In genomic region chr16:89048871-89049422, GRCh38 we compare ENCODE assay signal across 2 cellular contexts.
TF ChIP-seq lines count a peak whose summit lies in the region.

No MANE protein-coding gene starts in this region.

TF ChIP-seq in GM23338, 12 proteins besides CTCF, POLR2A, EP300 and RAD21:
- TF ChIP-seq, protein P1, sequence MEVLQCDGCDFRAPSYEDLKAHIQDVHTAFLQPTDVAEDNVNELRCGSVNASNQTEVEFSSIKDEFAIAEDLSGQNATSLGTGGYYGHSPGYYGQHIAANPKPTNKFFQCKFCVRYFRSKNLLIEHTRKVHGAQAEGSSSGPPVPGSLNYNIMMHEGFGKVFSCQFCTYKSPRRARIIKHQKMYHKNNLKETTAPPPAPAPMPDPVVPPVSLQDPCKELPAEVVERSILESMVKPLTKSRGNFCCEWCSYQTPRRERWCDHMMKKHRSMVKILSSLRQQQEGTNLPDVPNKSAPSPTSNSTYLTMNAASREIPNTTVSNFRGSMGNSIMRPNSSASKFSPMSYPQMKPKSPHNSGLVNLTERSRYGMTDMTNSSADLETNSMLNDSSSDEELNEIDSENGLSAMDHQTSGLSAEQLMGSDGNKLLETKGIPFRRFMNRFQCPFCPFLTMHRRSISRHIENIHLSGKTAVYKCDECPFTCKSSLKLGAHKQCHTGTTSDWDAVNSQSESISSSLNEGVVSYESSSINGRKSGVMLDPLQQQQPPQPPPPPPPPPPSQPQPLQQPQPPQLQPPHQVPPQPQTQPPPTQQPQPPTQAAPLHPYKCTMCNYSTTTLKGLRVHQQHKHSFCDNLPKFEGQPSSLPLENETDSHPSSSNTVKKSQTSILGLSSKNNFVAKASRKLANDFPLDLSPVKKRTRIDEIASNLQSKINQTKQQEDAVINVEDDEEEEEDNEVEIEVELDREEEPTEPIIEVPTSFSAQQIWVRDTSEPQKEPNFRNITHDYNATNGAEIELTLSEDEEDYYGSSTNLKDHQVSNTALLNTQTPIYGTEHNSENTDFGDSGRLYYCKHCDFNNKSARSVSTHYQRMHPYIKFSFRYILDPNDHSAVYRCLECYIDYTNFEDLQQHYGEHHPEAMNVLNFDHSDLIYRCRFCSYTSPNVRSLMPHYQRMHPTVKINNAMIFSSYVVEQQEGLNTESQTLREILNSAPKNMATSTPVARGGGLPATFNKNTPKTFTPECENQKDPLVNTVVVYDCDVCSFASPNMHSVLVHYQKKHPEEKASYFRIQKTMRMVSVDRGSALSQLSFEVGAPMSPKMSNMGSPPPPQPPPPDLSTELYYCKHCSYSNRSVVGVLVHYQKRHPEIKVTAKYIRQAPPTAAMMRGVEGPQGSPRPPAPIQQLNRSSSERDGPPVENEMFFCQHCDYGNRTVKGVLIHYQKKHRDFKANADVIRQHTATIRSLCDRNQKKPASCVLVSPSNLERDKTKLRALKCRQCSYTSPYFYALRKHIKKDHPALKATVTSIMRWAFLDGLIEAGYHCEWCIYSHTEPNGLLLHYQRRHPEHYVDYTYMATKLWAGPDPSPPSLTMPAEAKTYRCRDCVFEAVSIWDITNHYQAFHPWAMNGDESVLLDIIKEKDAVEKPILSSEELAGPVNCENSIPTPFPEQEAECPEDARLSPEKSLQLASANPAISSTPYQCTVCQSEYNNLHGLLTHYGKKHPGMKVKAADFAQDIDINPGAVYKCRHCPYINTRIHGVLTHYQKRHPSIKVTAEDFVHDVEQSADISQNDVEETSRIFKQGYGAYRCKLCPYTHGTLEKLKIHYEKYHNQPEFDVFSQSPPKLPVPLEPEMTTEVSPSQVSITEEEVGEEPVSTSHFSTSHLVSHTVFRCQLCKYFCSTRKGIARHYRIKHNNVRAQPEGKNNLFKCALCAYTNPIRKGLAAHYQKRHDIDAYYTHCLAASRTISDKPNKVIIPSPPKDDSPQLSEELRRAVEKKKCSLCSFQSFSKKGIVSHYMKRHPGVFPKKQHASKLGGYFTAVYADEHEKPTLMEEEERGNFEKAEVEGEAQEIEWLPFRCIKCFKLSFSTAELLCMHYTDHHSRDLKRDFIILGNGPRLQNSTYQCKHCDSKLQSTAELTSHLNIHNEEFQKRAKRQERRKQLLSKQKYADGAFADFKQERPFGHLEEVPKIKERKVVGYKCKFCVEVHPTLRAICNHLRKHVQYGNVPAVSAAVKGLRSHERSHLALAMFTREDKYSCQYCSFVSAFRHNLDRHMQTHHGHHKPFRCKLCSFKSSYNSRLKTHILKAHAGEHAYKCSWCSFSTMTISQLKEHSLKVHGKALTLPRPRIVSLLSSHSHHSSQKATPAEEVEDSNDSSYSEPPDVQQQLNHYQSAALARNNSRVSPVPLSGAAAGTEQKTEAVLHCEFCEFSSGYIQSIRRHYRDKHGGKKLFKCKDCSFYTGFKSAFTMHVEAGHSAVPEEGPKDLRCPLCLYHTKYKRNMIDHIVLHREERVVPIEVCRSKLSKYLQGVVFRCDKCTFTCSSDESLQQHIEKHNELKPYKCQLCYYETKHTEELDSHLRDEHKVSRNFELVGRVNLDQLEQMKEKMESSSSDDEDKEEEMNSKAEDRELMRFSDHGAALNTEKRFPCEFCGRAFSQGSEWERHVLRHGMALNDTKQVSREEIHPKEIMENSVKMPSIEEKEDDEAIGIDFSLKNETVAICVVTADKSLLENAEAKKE (CRISPR knock-in tag; IDR thresholded peaks at IDR 0.05), result no peak
- no peak for TF ChIP-seq NANOG (IDR thresholded peaks at IDR 0.05; ENCODE audit: borderline replicate concordance)

TF ChIP-seq in HepG2, 621 proteins besides CTCF, POLR2A, EP300 and RAD21 (continued from another document and continues in another):
- TF ChIP-seq FOXO4 (CRISPR knock-in tag; conservative IDR thresholded peaks at IDR 0.05), result no peak
- TF ChIP-seq ZNF251 (CRISPR knock-in tag; IDR thresholded peaks at IDR 0.05), result no peak
- TF ChIP-seq, protein P2, sequence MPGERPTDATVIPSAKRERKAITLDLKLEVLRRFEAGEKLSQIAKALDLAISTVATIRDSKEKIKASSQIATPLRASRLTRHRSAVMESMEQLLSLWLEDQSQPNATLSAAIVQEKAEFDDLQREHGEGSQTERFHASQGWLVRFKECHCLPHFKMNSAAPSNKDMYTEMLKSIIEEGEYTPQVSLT (CRISPR knock-in tag; IDR thresholded peaks at IDR 0.05; ENCODE audit: borderline replicate concordance, low read depth), result no peak
- TF ChIP-seq AGO1 (IDR thresholded peaks at IDR 0.05; ENCODE audit: low read depth, low read length, poor library complexity, severe bottlenecking), result peak; percentile 22
- TF ChIP-seq MAZ (IDR thresholded peaks at IDR 0.05; ENCODE audit: borderline replicate concordance, low read depth, low read length), result no peak
- no peak for TF ChIP-seq MAZ (CRISPR knock-in tag; IDR thresholded peaks at IDR 0.05; ENCODE audit: low read depth)
- no peak for TF ChIP-seq NPAS2 (CRISPR knock-in tag; IDR thresholded peaks at IDR 0.05; ENCODE audit: borderline replicate concordance)
- TF ChIP-seq, protein P3, sequence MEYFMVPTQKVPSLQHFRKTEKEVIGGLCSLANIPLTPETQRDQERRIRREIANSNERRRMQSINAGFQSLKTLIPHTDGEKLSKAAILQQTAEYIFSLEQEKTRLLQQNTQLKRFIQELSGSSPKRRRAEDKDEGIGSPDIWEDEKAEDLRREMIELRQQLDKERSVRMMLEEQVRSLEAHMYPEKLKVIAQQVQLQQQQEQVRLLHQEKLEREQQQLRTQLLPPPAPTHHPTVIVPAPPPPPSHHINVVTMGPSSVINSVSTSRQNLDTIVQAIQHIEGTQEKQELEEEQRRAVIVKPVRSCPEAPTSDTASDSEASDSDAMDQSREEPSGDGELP (IDR thresholded peaks at IDR 0.05; ENCODE audit: borderline replicate concordance, low read depth), result no peak
- no peak for TF ChIP-seq SNRNP70 (IDR thresholded peaks at IDR 0.05; ENCODE audit: low read depth, low read length)
- TF ChIP-seq SRF (IDR thresholded peaks at IDR 0.05; ENCODE audit: low read depth, low read length), result no peak
- TF ChIP-seq, protein P4, sequence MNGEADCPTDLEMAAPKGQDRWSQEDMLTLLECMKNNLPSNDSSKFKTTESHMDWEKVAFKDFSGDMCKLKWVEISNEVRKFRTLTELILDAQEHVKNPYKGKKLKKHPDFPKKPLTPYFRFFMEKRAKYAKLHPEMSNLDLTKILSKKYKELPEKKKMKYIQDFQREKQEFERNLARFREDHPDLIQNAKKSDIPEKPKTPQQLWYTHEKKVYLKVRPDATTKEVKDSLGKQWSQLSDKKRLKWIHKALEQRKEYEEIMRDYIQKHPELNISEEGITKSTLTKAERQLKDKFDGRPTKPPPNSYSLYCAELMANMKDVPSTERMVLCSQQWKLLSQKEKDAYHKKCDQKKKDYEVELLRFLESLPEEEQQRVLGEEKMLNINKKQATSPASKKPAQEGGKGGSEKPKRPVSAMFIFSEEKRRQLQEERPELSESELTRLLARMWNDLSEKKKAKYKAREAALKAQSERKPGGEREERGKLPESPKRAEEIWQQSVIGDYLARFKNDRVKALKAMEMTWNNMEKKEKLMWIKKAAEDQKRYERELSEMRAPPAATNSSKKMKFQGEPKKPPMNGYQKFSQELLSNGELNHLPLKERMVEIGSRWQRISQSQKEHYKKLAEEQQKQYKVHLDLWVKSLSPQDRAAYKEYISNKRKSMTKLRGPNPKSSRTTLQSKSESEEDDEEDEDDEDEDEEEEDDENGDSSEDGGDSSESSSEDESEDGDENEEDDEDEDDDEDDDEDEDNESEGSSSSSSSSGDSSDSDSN (CRISPR knock-in tag; IDR thresholded peaks at IDR 0.05), result peak; percentile 70
- peak; percentile 51 for TF ChIP-seq PHF21A (CRISPR knock-in tag; IDR thresholded peaks at IDR 0.05)
- TF ChIP-seq ZSCAN30 (CRISPR knock-in tag; IDR thresholded peaks at IDR 0.05), result no peak
- no peak for TF ChIP-seq DRAP1 (CRISPR knock-in tag; IDR thresholded peaks at IDR 0.05)
- TF ChIP-seq, protein P5, sequence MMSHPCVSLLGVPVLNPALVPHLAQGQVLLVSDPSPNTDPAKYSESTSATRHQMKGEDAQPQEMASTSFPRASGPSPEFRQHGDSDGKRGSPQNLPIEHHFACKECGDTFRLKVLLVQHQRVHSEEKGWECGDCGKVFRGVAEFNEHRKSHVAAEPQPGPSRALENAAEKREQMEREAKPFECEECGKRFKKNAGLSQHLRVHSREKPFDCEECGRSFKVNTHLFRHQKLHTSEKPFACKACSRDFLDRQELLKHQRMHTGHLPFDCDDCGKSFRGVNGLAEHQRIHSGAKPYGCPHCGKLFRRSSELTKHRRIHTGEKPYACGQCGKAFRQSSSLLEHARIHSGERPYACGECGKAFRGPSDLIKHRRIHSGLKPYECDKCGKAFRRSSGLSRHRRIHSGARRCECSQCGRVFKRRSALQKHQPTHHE (CRISPR knock-in tag; IDR thresholded peaks at IDR 0.05; ENCODE audit: borderline replicate concordance), result no peak
- TF ChIP-seq ZNF33B (CRISPR knock-in tag; IDR thresholded peaks at IDR 0.05), result no peak
- no peak for TF ChIP-seq TMF1 (CRISPR knock-in tag; IDR thresholded peaks at IDR 0.05; ENCODE audit: low read depth)
- no peak for TF ChIP-seq PBX2 (CRISPR knock-in tag; IDR thresholded peaks at IDR 0.05)
- no peak for TF ChIP-seq STAT6 (CRISPR knock-in tag; IDR thresholded peaks at IDR 0.05; ENCODE audit: borderline replicate concordance)
- no peak for TF ChIP-seq GRHL1 (CRISPR knock-in tag; conservative IDR thresholded peaks at IDR 0.05)
- peak; percentile 75; the same call in 1 of the 2 replicates for TF ChIP-seq MTA1 (CRISPR knock-in tag; IDR thresholded peaks at IDR 0.05; ENCODE audit: borderline replicate concordance)
- no peak for TF ChIP-seq TCF12 (IDR thresholded peaks at IDR 0.05)
- no peak for TF ChIP-seq TCF12 (CRISPR knock-in tag; IDR thresholded peaks at IDR 0.05)
- no peak for TF ChIP-seq FOXA3 (CRISPR knock-in tag; IDR thresholded peaks at IDR 0.05)
- TF ChIP-seq ZMYM3 (CRISPR knock-in tag; IDR thresholded peaks at IDR 0.05), result peak; percentile 70; the same call in 1 of the 2 replicates
- TF ChIP-seq ZNF121 (CRISPR knock-in tag; IDR thresholded peaks at IDR 0.05), result no peak
- no peak for TF ChIP-seq NONO (IDR thresholded peaks at IDR 0.05)
- no peak for TF ChIP-seq NONO (CRISPR knock-in tag; conservative IDR thresholded peaks at IDR 0.05)
- TF ChIP-seq KDM5B (CRISPR knock-in tag; IDR thresholded peaks at IDR 0.05; ENCODE audit: borderline replicate concordance), result peak; percentile 23; the same call in 1 of the 2 replicates
- no peak for TF ChIP-seq KLF11 (CRISPR knock-in tag; IDR thresholded peaks at IDR 0.05)
- TF ChIP-seq MIER3 (CRISPR knock-in tag; IDR thresholded peaks at IDR 0.05; ENCODE audit: borderline replicate concordance), result no peak
- TF ChIP-seq CSRNP1 (CRISPR knock-in tag; IDR thresholded peaks at IDR 0.05), result no peak
